Comparison of ENCODE assay signal across 1 cellular context in the genomic region with DNA sequence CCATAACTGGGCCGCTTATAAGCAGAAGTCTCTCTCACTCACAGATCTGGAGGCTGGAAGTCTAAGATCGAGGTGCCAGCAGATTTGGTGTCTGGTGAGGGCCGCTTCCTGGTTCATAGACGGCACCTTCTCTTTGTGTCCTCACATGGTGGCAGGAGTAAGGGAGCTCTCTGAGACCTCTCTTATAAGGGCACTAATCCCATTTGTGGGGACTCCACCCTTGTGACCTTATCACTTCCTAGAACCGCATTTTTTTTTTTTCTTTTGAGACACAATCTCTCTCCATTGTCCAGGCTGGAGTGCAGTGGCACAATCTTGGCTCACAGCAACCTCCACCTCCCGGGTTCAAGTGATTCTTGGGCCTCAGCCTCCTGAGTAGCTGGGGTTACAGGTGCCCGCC.
TF ChIP-seq lines count a peak whose summit lies in the region.

No MANE protein-coding gene starts in this region.

TF ChIP-seq in K562, 482 proteins besides CTCF, POLR2A, EP300 and RAD21 (continued from another document):
- TF ChIP-seq ZNF395 (CRISPR knock-in tag; IDR thresholded peaks at IDR 0.05) (no peak), NFRKB (IDR thresholded peaks at IDR 0.05; ENCODE audit: low read depth) (no peak), SOX6 (IDR thresholded peaks at IDR 0.05) (0 out of 2 replicates have a peak, but pooled peaks have one; percentile 24), ZC3H11A (IDR thresholded peaks at IDR 0.05; ENCODE audit: low read depth, low read length) (no peak), TSC22D4 (tag; IDR thresholded peaks at IDR 0.05) (no peak), ZNF384 (IDR thresholded peaks at IDR 0.05; ENCODE audit: low read depth, low read length) (peak; percentile 83), YY1 (IDR thresholded peaks at IDR 0.05; ENCODE audit: borderline replicate concordance in 1 of 3, control insufficient read depth in 1 of 3, extremely low read depth in 1 of 3, insufficient read depth in 3 of 3, insufficient read length in 1 of 3, insufficient replicate concordance in 2 of 3, low read depth in 1 of 3, low read length in 2 of 3) (no peak), STAT5A (IDR thresholded peaks at IDR 0.05; ENCODE audit: borderline replicate concordance, low read length) (0 out of 2 replicates have a peak, but pooled peaks have one; percentile 15), CBFA2T3 (IDR thresholded peaks at IDR 0.05) (peak; percentile 24; the same call in 1 of the 2 replicates), DMBX1 (CRISPR knock-in tag; IDR thresholded peaks at IDR 0.05; ENCODE audit: borderline replicate concordance) (0 out of 2 replicates have a peak, but pooled peaks have one; percentile 23), TBP (optimal IDR thresholded peaks at IDR 0.05; ENCODE audit: low read depth, low read length) (peak; percentile 43), SMARCA4 (IDR thresholded peaks at IDR 0.05) (peak; percentile 16; the same call in 1 of the 2 replicates), POLR2AphosphoS5 (IDR thresholded peaks at IDR 0.05; ENCODE audit: control insufficient read depth, insufficient read depth, low read depth, low read length) (peak; percentile 20; the same call in 1 of the 2 replicates), BHLHE40 (IDR thresholded peaks at IDR 0.05; ENCODE audit: low read length) (no peak)
